In the genomic region with DNA sequence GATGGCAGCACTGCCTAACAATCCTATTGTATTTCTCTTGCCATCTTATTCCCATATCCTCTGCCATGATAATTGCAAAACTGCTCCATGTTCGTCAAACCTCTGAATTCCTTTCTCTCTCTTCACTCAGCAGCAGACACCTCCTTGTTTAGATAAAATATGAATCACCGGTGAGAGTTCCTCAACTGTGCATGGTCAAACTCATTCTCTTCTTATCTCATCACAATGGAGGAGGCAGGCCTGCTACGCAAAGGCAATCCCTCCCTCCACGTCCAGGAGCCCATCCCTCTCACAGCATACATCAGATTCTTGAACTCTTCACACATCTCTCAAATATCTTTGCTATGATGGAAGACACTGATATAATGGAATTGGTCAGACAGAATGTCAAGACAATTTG, we compare ENCODE assay signal across 1 cellular context.
A peak's percentile ranks its signal among the peaks of the same experiment; 100 is the strongest.
TF ChIP-seq lines count a peak whose summit lies in the region.

No MANE protein-coding gene starts in this region.

TF ChIP-seq in IMR-90, 13 proteins besides CTCF, POLR2A, EP300 and RAD21 (continued from another document):
- TF ChIP-seq BHLHE40 (IDR thresholded peaks at IDR 0.05; ENCODE audit: low read depth, low read length), result peak; percentile 66; the same call in 1 of the 2 replicates
- TF ChIP-seq RCOR1 (IDR thresholded peaks at IDR 0.05; ENCODE audit: insufficient replicate concordance, low read length), result peak; percentile 26
- no peak for TF ChIP-seq CHD1 (IDR thresholded peaks at IDR 0.05; ENCODE audit: low read depth, low read length)
- TF ChIP-seq MAZ (IDR thresholded peaks at IDR 0.05; ENCODE audit: borderline replicate concordance, low read depth, low read length), result peak; percentile 42; the same call in 1 of the 2 replicates
- TF ChIP-seq SMC3 (IDR thresholded peaks at IDR 0.05; ENCODE audit: low read depth, low read length), result no peak
- peak; percentile 43; the same call in 1 of the 2 replicates for TF ChIP-seq NFE2L2 (IDR thresholded peaks at IDR 0.05; ENCODE audit: low read depth, low read length)
- peak; percentile 98 for TF ChIP-seq CEBPB (IDR thresholded peaks at IDR 0.05; ENCODE audit: low read depth, low read length)
- TF ChIP-seq, protein P1, sequence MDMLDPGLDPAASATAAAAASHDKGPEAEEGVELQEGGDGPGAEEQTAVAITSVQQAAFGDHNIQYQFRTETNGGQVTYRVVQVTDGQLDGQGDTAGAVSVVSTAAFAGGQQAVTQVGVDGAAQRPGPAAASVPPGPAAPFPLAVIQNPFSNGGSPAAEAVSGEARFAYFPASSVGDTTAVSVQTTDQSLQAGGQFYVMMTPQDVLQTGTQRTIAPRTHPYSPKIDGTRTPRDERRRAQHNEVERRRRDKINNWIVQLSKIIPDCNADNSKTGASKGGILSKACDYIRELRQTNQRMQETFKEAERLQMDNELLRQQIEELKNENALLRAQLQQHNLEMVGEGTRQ (IDR thresholded peaks at IDR 0.05; ENCODE audit: low read depth, low read length), result no peak
- TF ChIP-seq MAFK (IDR thresholded peaks at IDR 0.05; ENCODE audit: low read depth, low read length), result no peak
- no peak for TF ChIP-seq MXI1 (IDR thresholded peaks at IDR 0.05; ENCODE audit: borderline replicate concordance, low read depth, low read length)
